ENCODE assay signal across 9 cellular contexts in the genomic region with DNA sequence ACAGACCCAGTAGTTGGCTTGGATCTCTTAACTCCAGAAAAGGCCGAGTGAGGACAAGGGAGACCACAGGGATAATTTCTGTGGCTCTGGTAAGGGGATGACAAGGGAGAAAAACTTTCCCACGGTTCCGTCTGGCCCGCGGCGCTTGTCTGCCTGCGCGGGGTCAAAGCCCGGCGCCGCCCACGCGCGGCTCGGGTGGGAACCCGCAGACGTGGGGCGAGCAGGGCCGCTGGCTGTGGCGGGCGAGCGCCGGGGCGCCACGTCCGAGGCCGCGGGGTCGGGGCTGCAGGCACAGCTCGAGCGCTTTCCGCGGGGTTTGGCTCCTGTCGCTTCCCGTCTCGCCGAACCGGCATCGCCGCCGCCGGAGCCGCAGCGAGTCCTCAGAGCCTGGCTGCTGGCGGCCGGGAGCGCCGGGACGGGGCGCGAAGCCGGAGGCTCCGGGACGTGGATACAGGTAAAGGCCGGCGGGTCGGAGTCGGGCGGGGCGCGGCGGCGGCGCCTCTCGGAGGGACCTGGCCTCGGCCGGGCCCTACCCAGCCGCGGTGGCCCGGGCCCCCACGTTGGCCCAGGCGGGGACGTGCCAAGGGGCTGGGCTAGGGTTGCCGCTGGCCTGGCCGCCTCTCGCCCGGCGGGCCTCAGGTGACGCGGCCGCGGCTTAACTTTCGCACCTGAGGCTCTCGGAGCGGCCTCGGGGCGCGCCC. TPM values are rescaled to one million over a fixed set of nuclear protein-coding genes. Genes with fewer than 3 reads are reported as not detected.
DNase-seq lines count a peak whose midpoint lies in the region; ATAC-seq and TF ChIP-seq lines count a peak whose summit lies in the region.
"Had no signal": no experiment of that assay in that cellular context is flagged by ENCODE, and none has a peak within 500 bp of the region (broad histone marks: within the 10 kb centered on the region; RNA-seq: fewer than 3 reads in every experiment).

A gene with protein sequence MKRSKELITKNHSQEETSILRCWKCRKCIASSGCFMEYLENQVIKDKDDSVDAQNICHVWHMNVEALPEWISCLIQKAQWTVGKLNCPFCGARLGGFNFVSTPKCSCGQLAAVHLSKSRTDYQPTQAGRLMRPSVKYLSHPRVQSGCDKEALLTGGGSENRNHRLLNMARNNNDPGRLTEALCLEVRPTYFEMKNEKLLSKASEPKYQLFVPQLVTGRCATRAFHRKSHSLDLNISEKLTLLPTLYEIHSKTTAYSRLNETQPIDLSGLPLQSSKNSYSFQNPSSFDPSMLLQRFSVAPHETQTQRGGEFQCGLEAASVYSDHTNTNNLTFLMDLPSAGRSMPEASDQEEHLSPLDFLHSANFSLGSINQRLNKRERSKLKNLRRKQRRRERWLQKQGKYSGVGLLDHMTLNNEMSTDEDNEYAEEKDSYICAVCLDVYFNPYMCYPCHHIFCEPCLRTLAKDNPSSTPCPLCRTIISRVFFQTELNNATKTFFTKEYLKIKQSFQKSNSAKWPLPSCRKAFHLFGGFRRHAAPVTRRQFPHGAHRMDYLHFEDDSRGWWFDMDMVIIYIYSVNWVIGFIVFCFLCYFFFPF (plus strand): TSS at position 344 of the 701 bp plus-strand sequence. CDS start 34,965 bp downstream, outside the sequence.

- H3K27ac ChIP-seq in layer of hippocampus (ENCODE audit: low read depth, low read length) (peak within 1 kb of the TSS; percentile 57), spleen (peak within 1 kb of the TSS; percentile 48 to 82 (median 73))

- H3K4me1 Mint-ChIP-seq in chondrocyte (ENCODE audit: low read depth) = peaks cover 11% of the 10 kb centered on the region

- H3K9me3 ChIP-seq in MG63 = no peaks in the 10 kb centered on the region
- H3K9me3 ChIP-seq in spleen = no peaks in the 10 kb centered on the region

- ATAC-seq in HG03025 (IDR thresholded peaks at IDR 0.05; ENCODE audit: low FRiP score, unreplicated experiment) = no peak

- WGBS in spleen, 5 donors = 2 to 10% (median 4%) methylated on average over 33 to 88 of the region's 88 CpGs

- H3K27me3 ChIP-seq in MG63 (peaks cover 36% of the 10 kb centered on the region), layer of hippocampus (ENCODE audit: control insufficient read depth, insufficient read depth, low read length) (no peaks in the 10 kb centered on the region), spleen (replicated peaks in 1 of 7) (peaks cover 0 to 43% (median 20%) of the 10 kb centered on the region in 7 donors)

- intact Hi-C loops in spleen (cut with DNase I; ENCODE audit: low total_unique reads) = no loop called here

- H3K4me3 Mint-ChIP-seq in chondrocyte (ENCODE audit: unreplicated experiment) = peak within 1 kb of the TSS; percentile 83

- H3K9me3 Mint-ChIP-seq in chondrocyte (ENCODE audit: low read depth) = no peaks in the 10 kb centered on the region

- peak; percentile 14 for TF ChIP-seq CTCF in chondrocyte (IDR thresholded peaks at IDR 0.05)
- no peak for TF ChIP-seq CTCF in spleen (IDR thresholded peaks at IDR 0.05 in 8 of 11, conservative IDR thresholded peaks at IDR 0.05 in 3 of 11)

- no peaks in the 10 kb centered on the region for H3K36me3 Mint-ChIP-seq in chondrocyte (ENCODE audit: low read depth)
- H3K36me3 Mint-ChIP-seq: CD4-positive, CD25-positive, alpha-beta regulatory T cell had no signal

- TF ChIP-seq POLR2A in spleen (IDR thresholded peaks at IDR 0.05) = no peak

- peak within 1 kb of the TSS; percentile 33 for H3K27ac Mint-ChIP-seq in chondrocyte (ENCODE audit: unreplicated experiment)
- H3K27ac Mint-ChIP-seq: CD4-positive, CD25-positive, alpha-beta regulatory T cell had no signal

- peaks cover 29% of the 10 kb centered on the region for H3K27me3 Mint-ChIP-seq in chondrocyte (ENCODE audit: low read depth)

- peak; percentile 28 for DNase-seq in NCI-H2227 (lab: John Stamatoyannopoulos, UW; ENCODE audit: unreplicated experiment)
- DNase-seq in NCI-H2227 treated with DMSO at 0.1 percent for 48 hours (lab: John Stamatoyannopoulos, UW) = no peak
- peak; percentile 43 for DNase-seq in MG63
- peak; percentile 88 for DNase-seq in chondrocyte (ENCODE audit: low spot score)
- DNase-seq in spleen = peak; percentile 78
- no peak for DNase-seq in GF-D8 (lab: John Stamatoyannopoulos, UW)
- DNase-seq: CD4-positive, CD25-positive, alpha-beta regulatory T cell had no signal

- H3K4me3 ChIP-seq in MG63 = peak within 1 kb of the TSS; percentile 24; the same call in 1 of the 2 replicates
- peak within 1 kb of the TSS; percentile 43 to 78 (median 54) for H3K4me3 ChIP-seq in spleen

- H3K4me1 ChIP-seq in spleen = peaks cover 0 to 20% (median 0%) of the 10 kb centered on the region in 6 donors

- H3K36me3 ChIP-seq in MG63 (no peaks in the 10 kb centered on the region), spleen (no peaks in the 10 kb centered on the region)

RNA-seq across cellular contexts. Expression of the gene that starts here (rescaled TPM):
- total RNA-seq in MG63 (2014; rRNA removed; shearing (Covaris generic); ENCODE audit: low replicate concordance) = 0.10 TPM in 1 of 2 replicates, not detected in the other
- 5.8 to 6.4 TPM (median 6.1 TPM) in 3 replicates for total RNA-seq in chondrocyte
- 10 to 100 TPM in 4 of 7 donors, 1 to 10 TPM in 3; 6.4 to 18.3 (median 12.1) TPM for total RNA-seq in spleen
- 1 to 10 TPM in 1 of 3 donors, under 1 TPM in 2; 0.72 to 1.2 (median 0.77) TPM for polyA plus RNA-seq in spleen
- total RNA-seq: CD4-positive, CD25-positive, alpha-beta regulatory T cell had no signal
- polyA plus RNA-seq: CD4-positive, CD25-positive, alpha-beta regulatory T cell had no signal

Comparison
In these comparisons a context has a peak if more than half of its experiments do, and no peak if none do; other contexts are left out.
1. DNase-seq: peak in NCI-H2227 (single experiment), chondrocyte (single experiment) and spleen (single experiment); none in NCI-H2227 treated with DMSO at 0.1 percent for 48 hours (single experiment) and GF-D8 (single experiment).
2. Peak in DNase-seq and H3K4me3 ChIP-seq in MG63; RNA of the gene not detected or under 1 TPM.